Comparison of ENCODE assay signal across 8 cellular contexts in the genomic region with DNA sequence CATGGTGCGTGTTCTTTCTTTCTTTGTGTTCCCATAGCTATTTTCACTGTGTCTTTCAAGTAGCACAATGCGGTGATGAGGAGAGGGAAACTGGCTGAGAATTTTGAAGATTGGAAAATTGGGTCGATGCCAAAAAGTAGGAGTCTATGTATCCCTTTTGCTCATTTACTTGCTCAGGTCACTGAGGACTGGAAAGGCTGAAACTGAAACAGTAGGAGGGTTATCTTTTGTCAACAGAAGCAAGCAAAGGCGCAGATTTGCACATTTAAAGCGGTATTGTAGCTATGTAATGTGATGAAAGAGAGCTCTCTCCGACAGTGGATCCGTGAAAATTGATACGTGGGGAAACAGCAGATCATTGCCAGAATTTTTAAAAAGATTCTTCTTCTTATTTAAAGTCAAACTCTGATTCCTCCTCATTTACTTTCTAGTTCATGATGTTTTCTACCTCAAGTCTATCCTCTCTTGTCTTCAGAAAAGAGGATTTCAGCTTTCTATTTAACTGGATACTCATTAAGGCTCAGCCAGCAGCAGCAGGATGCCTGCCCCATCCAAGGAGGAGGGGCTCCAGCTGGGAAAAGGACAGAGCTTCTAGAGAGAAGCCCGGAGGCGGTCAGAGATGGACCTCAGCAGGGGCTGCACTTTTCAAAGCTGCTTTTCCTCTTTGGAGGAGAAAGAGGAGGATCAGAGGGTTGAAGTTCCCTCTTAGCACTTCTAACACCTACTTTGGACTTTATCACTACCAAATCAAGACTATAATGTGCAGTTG. TPM values are rescaled to one million over a fixed set of nuclear protein-coding genes. Genes with fewer than 3 reads are reported as not detected.
DNase-seq lines count a peak whose midpoint lies in the region; ATAC-seq and TF ChIP-seq lines count a peak whose summit lies in the region.

No MANE protein-coding gene starts in this region.

- POLR2A ChIA-PET in activated CD8-positive, alpha-beta T cell treated with anti-CD3 and anti-CD28 coated beads for 36 hours (lab: Charles Lee) = no interaction called here

- no peak overlapping the region for H3K56ac ChIP-seq in H9 (ENCODE audit: insufficient read length, low read depth, low read length)

- no peaks in the 10 kb centered on the region for H3K79me1 ChIP-seq in H9 (ENCODE audit: insufficient read depth, low read depth, low read length, poor library complexity, severe bottlenecking)

- peaks cover 12% of the 10 kb centered on the region; the same call in 1 of the 2 replicates for H3K4me1 ChIP-seq in H9 (ENCODE audit: insufficient read depth, low read length)
- peaks cover 3% of the 10 kb centered on the region for H3K4me1 ChIP-seq in parathyroid adenoma
- H3K4me1 ChIP-seq in transverse colon = no peaks in the 10 kb centered on the region

- H3T11ph ChIP-seq in H9 (ENCODE audit: low read length) = no peak overlapping the region

- TF ChIP-seq POLR2A in transverse colon (IDR thresholded peaks at IDR 0.05) = no peak

- H3K23ac ChIP-seq in H9 (ENCODE audit: insufficient read length, low read depth, low read length) = no peak overlapping the region

- H2BK20ac ChIP-seq in H9 (ENCODE audit: low read depth, low read length, poor library complexity, severe bottlenecking) = no peak overlapping the region

- H2BK12ac ChIP-seq in H9 (ENCODE audit: insufficient read length, low read depth, low read length) = no peak overlapping the region

- no CpG with 5 or more reads among the region's 10 CpGs for WGBS in H9 (ENCODE audit: extremely low coverage, insufficient read length, low lambda C conversion rate)
- WGBS in transverse colon (ENCODE audit: low coverage in 1 of 2), 2 donors = 37 to 41% methylated on average over 8 to 10 of the region's 10 CpGs

- no peak overlapping the region for H2BK120ac ChIP-seq in H9 (ENCODE audit: low read depth, low read length, poor library complexity, severe bottlenecking)

- H3K4me3 ChIP-seq in parathyroid adenoma (ENCODE audit: low read depth, low read length) = no peak overlapping the region
- H3K4me3 ChIP-seq in transverse colon = peak overlapping the region in 1 of 4 donors; percentile 10

- CTCF ChIA-PET in activated CD8-positive, alpha-beta T cell treated with anti-CD3 and anti-CD28 coated beads for 36 hours (lab: Charles Lee) = interaction anchor here (1.0 to 1.4 kb wide), 2 partner anchors 67 to 99 kb away, joined by 3 to 4 read pairs; no protein-coding TSS in a partner anchor

- H3K36me3 ChIP-seq in parathyroid adenoma (ENCODE audit: control insufficient read depth, insufficient read depth, low read length) = no peaks in the 10 kb centered on the region
- no peaks in the 10 kb centered on the region for H3K36me3 ChIP-seq in transverse colon

- H3K27ac ChIP-seq in H9 (ENCODE audit: insufficient read length, low read depth, low read length) (no peak overlapping the region), parathyroid adenoma (no peak overlapping the region), transverse colon (no peak overlapping the region)

- intact Hi-C loops in head of caudate nucleus (cut with DNase I) = no loop called here
- intact Hi-C loops in transverse colon (cut with DNase I; ENCODE audit: low total_unique reads) = no loop called here
- intact Hi-C loops in activated CD8-positive, alpha-beta T cell treated with anti-CD3 and anti-CD28 coated beads for 36 hours (cut with micrococcal nuclease) = no loop called here

- no peak for TF ChIP-seq CTCF in H9 (conservative IDR thresholded peaks at IDR 0.05)
- TF ChIP-seq CTCF in parathyroid adenoma (IDR thresholded peaks at IDR 0.05) = no peak
- TF ChIP-seq CTCF in transverse colon (IDR thresholded peaks at IDR 0.05) = no peak
- no peak for TF ChIP-seq CTCF in activated CD8-positive, alpha-beta T cell treated with anti-CD3 and anti-CD28 coated beads for 36 hours (IDR thresholded peaks at IDR 0.05)

- H3K23me2 ChIP-seq in H9 (ENCODE audit: insufficient read length, low read depth, low read length, poor library complexity, severe bottlenecking) = no peaks in the 10 kb centered on the region

- no peak overlapping the region for H2BK15ac ChIP-seq in H9 (ENCODE audit: low read depth, low read length)

- H3K4ac ChIP-seq in H9 (ENCODE audit: low read depth, low read length) = no peak overlapping the region

- H2AFZ ChIP-seq in H9 (ENCODE audit: low read length) (no peak overlapping the region), parathyroid adenoma (peak overlapping the region; percentile 69)

- ATAC-seq in HG03095 (IDR thresholded peaks at IDR 0.05; ENCODE audit: unreplicated experiment) = no peak
- ATAC-seq in HG03097 (IDR thresholded peaks at IDR 0.05; ENCODE audit: low FRiP score, unreplicated experiment) = no peak
- no peak for ATAC-seq in activated CD8-positive, alpha-beta T cell treated with anti-CD3 and anti-CD28 coated beads for 36 hours

- peak overlapping the region; percentile 40 to 68 for H3K4me3 Mint-ChIP-seq in H9
- no peak overlapping the region for H3K4me3 Mint-ChIP-seq in activated CD8-positive, alpha-beta T cell treated with anti-CD3 and anti-CD28 coated beads for 36 hours

- H3K9me3 ChIP-seq in H9 (ENCODE audit: control insufficient read depth, low read depth, low read length) (no peaks in the 10 kb centered on the region), parathyroid adenoma (ENCODE audit: control insufficient read depth, low read length) (no peaks in the 10 kb centered on the region), transverse colon (no peaks in the 10 kb centered on the region)

- TF ChIP-seq EP300 in transverse colon (IDR thresholded peaks at IDR 0.05; ENCODE audit: low read depth) = no peak

- H3K4me2 ChIP-seq in H9 (ENCODE audit: insufficient read depth, insufficient read length, low read length) (peak overlapping the region; percentile 51), parathyroid adenoma (ENCODE audit: low read length) (peak overlapping the region; percentile 23)

- in situ Hi-C loops in transverse colon (cut with MboI; ENCODE audit: low pct_ligation_motif_present in 1 of 4, low pct_unique_long_range_greater_than_20kb in 1 of 4, low sequenced_read_pairs in 3 of 4) = no loop called here

- H2BK5ac ChIP-seq in H9 (ENCODE audit: insufficient read length, low read length) = no peak overlapping the region

- peaks cover 38% of the 10 kb centered on the region in 2 experiments for H3K4me1 Mint-ChIP-seq in H9
- no peaks in the 10 kb centered on the region for H3K4me1 Mint-ChIP-seq in activated CD8-positive, alpha-beta T cell treated with anti-CD3 and anti-CD28 coated beads for 36 hours (ENCODE audit: low read depth)

- no peak overlapping the region for H3K14ac ChIP-seq in H9 (ENCODE audit: insufficient read depth, low read length)

- H3K79me2 ChIP-seq in H9 (ENCODE audit: insufficient read depth, low read length) (no peaks in the 10 kb centered on the region), parathyroid adenoma (no peaks in the 10 kb centered on the region)

- H4K91ac ChIP-seq in H9 (ENCODE audit: insufficient read length, low read depth, low read length) = no peak overlapping the region

- peaks cover 2 to 11% (median 2%) of the 10 kb centered on the region in 3 experiments; a peak in 5 of 7 replicates for H3K36me3 Mint-ChIP-seq in H9 (ENCODE audit: insufficient read depth in 1 of 3, low read depth in 3 of 3)
- no peaks in the 10 kb centered on the region for H3K36me3 Mint-ChIP-seq in activated CD8-positive, alpha-beta T cell treated with anti-CD3 and anti-CD28 coated beads for 36 hours (ENCODE audit: low read depth)

- no peak overlapping the region for H4K5ac ChIP-seq in H9 (ENCODE audit: insufficient read length, low read depth, low read length)

- no peak overlapping the region for H3K18ac ChIP-seq in H9 (ENCODE audit: insufficient read length, low read depth, low read length)

- H3K9ac ChIP-seq in H9 (ENCODE audit: extremely low read depth, insufficient read length, low read length) = no peak overlapping the region
- no peak overlapping the region for H3K9ac ChIP-seq in parathyroid adenoma

- H3K27ac Mint-ChIP-seq in H9 = peak overlapping the region; percentile 18 to 86 (median 79); a peak in 5 of 7 replicates
- no peak overlapping the region for H3K27ac Mint-ChIP-seq in activated CD8-positive, alpha-beta T cell treated with anti-CD3 and anti-CD28 coated beads for 36 hours

- H3K27me3 ChIP-seq in H9 (ENCODE audit: insufficient read depth, low read length) = no peaks in the 10 kb centered on the region
- no peaks in the 10 kb centered on the region for H3K27me3 ChIP-seq in parathyroid adenoma (ENCODE audit: control insufficient read depth, insufficient read depth, low read length)
- H3K27me3 ChIP-seq in transverse colon = no peaks in the 10 kb centered on the region

- H4K20me1 ChIP-seq in H9 (ENCODE audit: control insufficient read depth, insufficient read depth, insufficient read length) = no peaks in the 10 kb centered on the region

- H3K27me3 Mint-ChIP-seq in H9 (ENCODE audit: low read depth) = peaks cover 20% of the 10 kb centered on the region
- H3K27me3 Mint-ChIP-seq in activated CD8-positive, alpha-beta T cell treated with anti-CD3 and anti-CD28 coated beads for 36 hours = no peaks in the 10 kb centered on the region

- H3K9me3 Mint-ChIP-seq in H9 = peaks cover 5 to 9% of the 10 kb centered on the region in 2 experiments; a peak in 3 of 5 replicates
- H3K9me3 Mint-ChIP-seq in activated CD8-positive, alpha-beta T cell treated with anti-CD3 and anti-CD28 coated beads for 36 hours = peaks cover 4% of the 10 kb centered on the region

- no peak overlapping the region for H2AK5ac ChIP-seq in H9 (ENCODE audit: insufficient read length, low read length)

- peak; percentile 88 for DNase-seq in H9
- peak; percentile 75 for DNase-seq in OCI-M1 (lab: John Stamatoyannopoulos, UW)
- peak in 39 of 42 donors; percentile 14 to 77 (median 43) for DNase-seq in head of caudate nucleus
- no peak for DNase-seq in transverse colon
- DNase-seq in activated CD8-positive, alpha-beta T cell treated with anti-CD3 and anti-CD28 coated beads for 36 hours = no peak

- no peak overlapping the region for H4K8ac ChIP-seq in H9 (replicated peaks; ENCODE audit: insufficient read length, low read depth, low read length)

RNA-seq across cellular contexts. Expression of a gene that starts 15.9 kb away (rescaled TPM):
- 63.3 and 64.8 TPM in 2 replicates for total RNA-seq in H9 (2021)
- total RNA-seq in transverse colon = 100 to 1,000 TPM in 1 of 4 donors, 10 to 100 TPM in 3; 16.3 to 288 (median 52.2) TPM
- total RNA-seq in activated CD8-positive, alpha-beta T cell treated with anti-CD3 and anti-CD28 coated beads for 36 hours = 100 to 1,000 TPM; 384 to 386 TPM

Comparison
In these comparisons a context has a peak if more than half of its experiments do, and no peak if none do; other contexts are left out.
1. DNase-seq: peak in H9 (single experiment), OCI-M1 (single experiment) and head of caudate nucleus (39 of 42); none in transverse colon (single experiment) and activated CD8-positive, alpha-beta T cell treated with anti-CD3 and anti-CD28 coated beads for 36 hours (single experiment).